Comparison of ENCODE assay signal across 16 cellular contexts in the genomic region with DNA sequence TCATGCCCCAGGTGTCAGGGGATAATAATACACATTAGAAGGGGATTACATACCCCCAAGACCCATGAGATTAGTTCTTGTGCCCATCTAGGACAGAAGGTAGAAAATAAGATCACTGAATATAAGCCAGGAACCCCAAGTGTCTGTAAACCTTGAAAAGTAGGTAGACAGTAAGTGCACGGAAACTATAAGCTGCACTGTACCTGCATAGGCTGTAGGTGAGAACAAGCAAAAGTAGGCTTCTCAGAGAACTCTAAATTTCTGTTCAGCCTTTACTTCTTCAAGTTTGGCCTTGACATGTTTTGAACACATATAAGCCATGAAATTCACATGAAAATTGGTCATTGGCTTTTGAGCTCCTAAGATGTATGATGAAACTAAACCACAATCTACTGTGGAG.
"Had no signal": no experiment of that assay in that cellular context is flagged by ENCODE, and none has a peak within 500 bp of the region (broad histone marks: within the 10 kb centered on the region; RNA-seq: fewer than 3 reads in every experiment).

No MANE protein-coding gene starts in this region.

- H3K27me3 ChIP-seq: spleen, testis, tibial artery had no signal

- DNase-seq: cortex of kidney; effector memory CD8-positive, alpha-beta T cell; kidney; naive thymus-derived CD8-positive, alpha-beta T cell; nephron progenitor cell; nucleus accumbens; psoas muscle; right cardiac atrium; spleen; stimulated activated CD4-positive, alpha-beta T cell treated with anti-CD3 and anti-CD28 coated beads, Interleukin-4, amount 100 ng/mL, for 4 hours; stimulated activated naive CD8-positive, alpha-beta T cell treated with anti-CD3 and anti-CD28 coated beads, Interleukin-15, Interleukin-2, amounts not matched to agents 100 U/mL and 50 U/mL, for 24 hours; substantia nigra; testis; tibial artery had no signal

- H3K36me3 ChIP-seq: spleen, tibial artery had no signal

- H3K9me3 ChIP-seq: psoas muscle, testis, tibial artery had no signal

- H3K4me1 ChIP-seq: psoas muscle, spleen, testis, tibial artery had no signal

- H3K27ac ChIP-seq: psoas muscle, skin epidermis, spleen, testis, tibial artery had no signal

- H3K4me3 ChIP-seq: lung, psoas muscle, skin epidermis, spleen, testis, tibial artery had no signal
